In the genomic region with DNA sequence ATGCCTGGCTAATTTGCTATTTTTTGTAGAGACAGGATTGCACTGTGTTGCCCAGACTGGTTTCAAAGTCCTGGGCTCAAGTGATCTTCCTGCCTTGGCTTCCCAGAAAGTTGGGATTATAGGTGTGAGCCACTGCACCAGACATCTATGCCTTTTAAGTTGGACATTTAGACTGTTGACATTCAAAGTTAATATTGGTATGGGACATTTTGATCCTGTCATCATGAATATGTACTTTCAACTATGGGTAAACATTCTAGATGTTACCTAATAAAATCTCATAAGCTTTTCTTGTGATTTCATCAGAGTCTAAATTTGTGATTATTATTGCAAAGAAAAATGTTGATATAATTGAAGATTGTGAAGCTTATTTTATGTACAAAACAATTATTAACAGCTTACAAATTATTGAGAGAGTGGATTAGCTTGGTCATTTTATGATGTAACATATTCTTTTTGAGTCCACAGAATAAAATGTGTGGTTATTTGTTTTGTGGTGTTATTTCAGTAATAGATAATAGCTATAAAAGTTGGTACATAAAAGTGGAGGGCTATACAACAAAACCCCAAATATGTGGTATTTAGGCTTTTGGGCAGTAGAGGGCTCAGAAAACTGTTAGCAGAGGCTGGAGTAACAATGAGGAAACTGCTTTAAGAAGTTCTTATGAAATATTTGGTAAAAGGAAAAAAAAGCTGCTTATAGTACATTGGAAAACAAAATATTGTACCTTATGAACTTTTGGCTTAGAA, we compare ENCODE assay signal across 25 cellular contexts. TPM values are rescaled to one million over a fixed set of nuclear protein-coding genes. Genes with fewer than 3 reads are reported as not detected.
"Had no signal": no experiment of that assay in that cellular context is flagged by ENCODE, and none has a peak within 500 bp of the region (broad histone marks: within the 10 kb centered on the region; RNA-seq: fewer than 3 reads in every experiment).

No MANE protein-coding gene starts in this region.

- DNase-seq: activated B cell treated with CpG ODN at 0.5 μM for 24 hours; activated CD4-positive, alpha-beta memory T cell treated with anti-CD3 and anti-CD28 coated beads for 36 hours; activated CD4-positive, alpha-beta T cell treated with anti-CD3 and anti-CD28 coated beads for 4 hours; activated gamma-delta T cell treated with Interleukin-2 at 50 U/mL for 16 hours; activated T-cell treated with anti-CD3 and anti-CD28 coated beads for 4 hours; kidney; left lung; mammary epithelial cell; midbrain; nephron progenitor cell; occipital lobe; posterior cingulate gyrus; retina; stimulated activated CD4-positive, alpha-beta T cell treated with anti-CD3 and anti-CD28 coated beads, Interleukin-2, amount 100 ng/mL, for 24 hours; stimulated activated naive CD4-positive, alpha-beta T cell treated with Interleukin-2 at 50 U/mL for 16 hours; thyroid gland had no signal

- H3K4me1 ChIP-seq: left lung, thyroid gland had no signal

- H3K9me3 Mint-ChIP-seq: activated B cell treated with CpG ODN at 0.5 μM for 24 hours; activated CD4-positive, alpha-beta memory T cell treated with anti-CD3 and anti-CD28 coated beads for 36 hours; activated T-helper 1 cell treated with anti-CD3 and anti-CD28 coated beads, Interleukin-12 subunit alpha, Interleukin-12 subunit beta, Interleukin-2, Interleukin-4 antibody, amounts not matched to agents 30 ng/mL and 10 ng/mL and 1 ng/mL, durations not matched to agents 14 hours and 24 hours and 36 hours; nephron progenitor cell; T-helper 2 cell treated with Interferon-gamma antibody and Interleukin-4, amounts not matched to agents 5 μg/mL and 100 μg/mL, for 36 hours had no signal

- FAIRE-seq: frontal cortex, kidney had no signal

- H3K4me3 ChIP-seq: cardiac muscle cell, left lung, thyroid gland had no signal

- ATAC-seq: left lung had no signal

- H3K36me3 Mint-ChIP-seq: activated CD4-positive, alpha-beta memory T cell treated with anti-CD3 and anti-CD28 coated beads for 36 hours; activated naive CD8-positive, alpha-beta T cell had no signal

- H3K36me3 ChIP-seq: cardiac muscle cell, left lung, thyroid gland had no signal

- H3K27me3 ChIP-seq: cardiac muscle cell, left lung, thyroid gland had no signal

- H3K4me1 Mint-ChIP-seq: activated B cell treated with CpG ODN at 0.5 μM for 24 hours, nephron progenitor cell had no signal

- H3K4me3 Mint-ChIP-seq: activated B cell treated with CpG ODN at 0.5 μM for 24 hours; activated CD4-positive, alpha-beta memory T cell treated with anti-CD3 and anti-CD28 coated beads for 36 hours; activated naive CD8-positive, alpha-beta T cell; activated T-helper 1 cell treated with anti-CD3 and anti-CD28 coated beads, Interleukin-12 subunit alpha, Interleukin-12 subunit beta, Interleukin-2, Interleukin-4 antibody, amounts not matched to agents 30 ng/mL and 10 ng/mL and 1 ng/mL, durations not matched to agents 14 hours and 24 hours and 36 hours; nephron progenitor cell; T-helper 2 cell treated with Interferon-gamma antibody and Interleukin-4, amounts not matched to agents 5 μg/mL and 100 μg/mL, for 36 hours had no signal

- H3K9me3 ChIP-seq: left lung, thyroid gland had no signal

- H3K27ac Mint-ChIP-seq: activated B cell treated with CpG ODN at 0.5 μM for 24 hours; activated CD4-positive, alpha-beta memory T cell treated with anti-CD3 and anti-CD28 coated beads for 36 hours; activated naive CD8-positive, alpha-beta T cell; activated T-helper 1 cell treated with anti-CD3 and anti-CD28 coated beads, Interleukin-12 subunit alpha, Interleukin-12 subunit beta, Interleukin-2, Interleukin-4 antibody, amounts not matched to agents 30 ng/mL and 10 ng/mL and 1 ng/mL, durations not matched to agents 14 hours and 24 hours and 36 hours; nephron progenitor cell; T-helper 2 cell treated with Interferon-gamma antibody and Interleukin-4, amounts not matched to agents 5 μg/mL and 100 μg/mL, for 36 hours had no signal

- H3K27ac ChIP-seq: cardiac muscle cell, left lung, thyroid gland had no signal

RNA-seq across cellular contexts. Expression of a gene that starts 41.4 kb away (rescaled TPM):
- total RNA-seq: activated B cell treated with CpG ODN at 0.5 μM for 24 hours; activated CD4-positive, alpha-beta memory T cell treated with anti-CD3 and anti-CD28 coated beads for 36 hours; cardiac muscle cell; left lung; myocyte; occipital lobe; subcutaneous adipose tissue; thyroid gland; ureter had no signal
- polyA plus RNA-seq: cardiac muscle cell, esophagus had no signal
